8 cellular contexts compared by ENCODE assay signal in the genomic region with DNA sequence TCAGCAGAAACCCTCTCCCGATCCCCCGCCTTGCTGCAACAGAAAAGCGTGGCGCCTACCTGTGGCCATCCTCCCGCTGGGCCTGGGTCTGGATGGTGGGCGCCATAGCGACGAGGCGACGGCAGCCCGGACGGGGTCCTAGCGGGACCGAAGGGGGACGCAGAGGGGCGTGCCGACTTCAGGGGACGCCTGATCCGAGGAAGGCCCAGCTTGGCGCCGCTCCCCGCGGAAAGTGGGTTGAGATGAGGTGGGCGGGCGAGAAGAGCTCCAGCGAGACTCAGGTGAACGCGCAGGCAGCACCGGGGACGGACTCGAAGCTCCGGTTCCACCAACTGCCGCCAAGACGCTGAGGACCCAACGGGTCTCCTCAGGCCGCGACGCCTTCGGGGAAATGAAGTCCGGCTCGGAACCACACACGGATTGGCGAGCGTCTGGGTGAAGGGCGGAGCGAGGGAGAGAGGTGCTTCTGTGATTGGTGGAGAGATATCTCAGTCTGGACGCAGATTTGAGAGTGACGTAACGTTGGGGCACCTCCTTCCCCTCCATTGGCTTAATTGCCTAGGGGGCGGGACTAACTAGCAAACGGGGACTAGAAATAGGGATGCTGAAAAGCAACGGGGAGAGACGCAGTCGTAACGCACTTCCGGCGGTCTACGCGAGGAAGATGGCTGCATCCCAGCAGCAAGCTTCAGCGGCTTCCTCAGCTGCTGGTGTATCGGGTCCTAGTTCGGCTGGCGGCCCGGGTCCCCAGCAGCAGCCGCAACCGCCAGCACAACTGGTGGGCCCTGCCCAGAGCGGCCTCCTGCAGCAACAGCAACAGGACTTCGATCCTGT. TPM values are rescaled to one million over a fixed set of nuclear protein-coding genes. Genes with fewer than 3 reads are reported as not detected.
DNase-seq lines count a peak whose midpoint lies in the region; ATAC-seq and TF ChIP-seq lines count a peak whose summit lies in the region.

A gene with protein sequence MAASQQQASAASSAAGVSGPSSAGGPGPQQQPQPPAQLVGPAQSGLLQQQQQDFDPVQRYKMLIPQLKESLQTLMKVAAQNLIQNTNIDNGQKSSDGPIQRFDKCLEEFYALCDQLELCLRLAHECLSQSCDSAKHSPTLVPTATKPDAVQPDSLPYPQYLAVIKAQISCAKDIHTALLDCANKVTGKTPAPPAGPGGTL (plus strand): TSS at position 620 of the 834 bp plus-strand sequence. CDS start 45 bp downstream, at position 665.
A gene (minus strand): TSS at position 348 of the 834 bp plus-strand sequence. CDS start 242 bp downstream, at position 106.

- intact Hi-C loops in activated CD4-positive, alpha-beta memory T cell treated with anti-CD3 and anti-CD28 coated beads for 36 hours (cut with micrococcal nuclease): loop anchor here (1.0 to 2.0 kb wide), 5 partner anchors 21 to 54 kb away; a partner anchor contains a TSS
- intact Hi-C loops in dorsolateral prefrontal cortex (cut with DNase I): loop anchor here (2.0 to 5.0 kb wide), 2 partner anchors 48 to 56 kb away; a partner anchor contains a TSS

- peak in 1 of 2 donors; percentile 58 for TF ChIP-seq RAD21 in liver (IDR thresholded peaks at IDR 0.05)

- DNase-seq in CD4-positive, CD25-positive, alpha-beta regulatory T cell: peak; percentile 96 to 100 (median 99)
- DNase-seq in NCI-H82 treated with DMSO at 0.1 percent for 48 hours (lab: John Stamatoyannopoulos, UW; ENCODE audit: unreplicated experiment): peak; percentile 100
- peak; percentile 98 for DNase-seq in activated CD4-positive, alpha-beta memory T cell treated with anti-CD3 and anti-CD28 coated beads for 36 hours
- peak; percentile 88 to 99 (median 98) for DNase-seq in dorsolateral prefrontal cortex
- DNase-seq in stimulated activated CD4-positive, alpha-beta T cell treated with anti-CD3 and anti-CD28 coated beads, Interleukin-4, amount 100 ng/mL, for 24 hours: peak; percentile 97

- TF ChIP-seq CTCF in dorsolateral prefrontal cortex (IDR thresholded peaks at IDR 0.05 in 54 of 56, conservative IDR thresholded peaks at IDR 0.05 in 2 of 56; ENCODE audit: low read depth in 1 of 56, partially characterized antibody in 56 of 56): peak in 22 of 56 donors; percentile 2 to 52 (median 24)
- TF ChIP-seq CTCF in liver (IDR thresholded peaks at IDR 0.05; ENCODE audit: low read depth, low read length, missing input control): no peak

- CTCF ChIA-PET in activated CD4-positive, alpha-beta memory T cell treated with anti-CD3 and anti-CD28 coated beads for 36 hours (lab: Charles Lee): interaction anchor here (0.7 to 3.4 kb wide), 9 partner anchors 10 to 269 kb away, joined by 3 to 32 read pairs (median 5); a partner anchor contains a TSS

- under 1% methylated on average over 68 of the region's 68 CpGs for WGBS in liver

- H3K36me3 ChIP-seq in CD4-positive, CD25-positive, alpha-beta regulatory T cell (ENCODE audit: control insufficient read depth, insufficient read depth, low read length): peaks cover 50% of the 10 kb centered on the region
- H3K36me3 ChIP-seq in liver (ENCODE audit: control insufficient read depth in 4 of 4, insufficient read depth in 3 of 4, low read depth in 1 of 4, low read length in 3 of 4): peaks cover 5 to 40% (median 27%) of the 10 kb centered on the region in 4 donors

- H3K4me3 Mint-ChIP-seq in CD4-positive, CD25-positive, alpha-beta regulatory T cell: peak within 1 kb of the TSS; percentile 89 to 98 (median 98)
- H3K4me3 Mint-ChIP-seq in activated CD4-positive, alpha-beta memory T cell treated with anti-CD3 and anti-CD28 coated beads for 36 hours: peak within 1 kb of the TSS; percentile 95

- peak within 1 kb of the TSS; percentile 84 to 85 for H3K9ac ChIP-seq in liver (ENCODE audit: low read depth in 1 of 2, low read length in 2 of 2)

- peak within 1 kb of the TSS; percentile 99 for H3K27ac ChIP-seq in CD4-positive, CD25-positive, alpha-beta regulatory T cell (ENCODE audit: insufficient read depth, low read length, poor library complexity, severe bottlenecking)
- peak within 1 kb of the TSS; percentile 55 to 100 (median 97) for H3K27ac ChIP-seq in dorsolateral prefrontal cortex
- H3K27ac ChIP-seq in liver (ENCODE audit: low read depth in 1 of 2, low read length in 2 of 2): peak within 1 kb of the TSS; percentile 96 to 98

- H3K4me1 Mint-ChIP-seq in CD4-positive, CD25-positive, alpha-beta regulatory T cell: peaks cover 0 to 40% (median 23%) of the 10 kb centered on the region in 4 donors
- H3K4me1 Mint-ChIP-seq in activated CD4-positive, alpha-beta memory T cell treated with anti-CD3 and anti-CD28 coated beads for 36 hours (ENCODE audit: low read depth): peaks cover 40% of the 10 kb centered on the region

- H3K27me3 Mint-ChIP-seq in CD4-positive, CD25-positive, alpha-beta regulatory T cell: no peaks in the 10 kb centered on the region
- H3K27me3 Mint-ChIP-seq in activated CD4-positive, alpha-beta memory T cell treated with anti-CD3 and anti-CD28 coated beads for 36 hours: no peaks in the 10 kb centered on the region

- peaks cover 42% of the 10 kb centered on the region for H3K36me3 Mint-ChIP-seq in CD4-positive, CD25-positive, alpha-beta regulatory T cell
- peaks cover 35% of the 10 kb centered on the region for H3K36me3 Mint-ChIP-seq in activated CD4-positive, alpha-beta memory T cell treated with anti-CD3 and anti-CD28 coated beads for 36 hours

- H3K27ac Mint-ChIP-seq in CD4-positive, CD25-positive, alpha-beta regulatory T cell: peak within 1 kb of the TSS; percentile 98 to 100 (median 99)
- H3K27ac Mint-ChIP-seq in activated CD4-positive, alpha-beta memory T cell treated with anti-CD3 and anti-CD28 coated beads for 36 hours: peak within 1 kb of the TSS; percentile 99

- H3K4me1 ChIP-seq in CD4-positive, CD25-positive, alpha-beta regulatory T cell (ENCODE audit: control insufficient read depth, insufficient read depth, low read length, poor library complexity, severe bottlenecking): peaks cover 22% of the 10 kb centered on the region
- peaks cover 3 to 21% (median 15%) of the 10 kb centered on the region in 4 donors for H3K4me1 ChIP-seq in liver (ENCODE audit: control insufficient read depth in 4 of 4, insufficient read depth in 4 of 4, low read length in 3 of 4)

- ATAC-seq in CD4-positive, CD25-positive, alpha-beta regulatory T cell (ENCODE audit: low read depth in 2 of 2): peak; percentile 94 to 95
- ATAC-seq in GM19438 (IDR thresholded peaks at IDR 0.05; ENCODE audit: low read depth, unreplicated experiment): peak; percentile 88
- ATAC-seq in HG03575 (IDR thresholded peaks at IDR 0.05; ENCODE audit: extremely low read depth, insufficient number of reproducible peaks, low FRiP score, unreplicated experiment): peak; percentile 80

- peak within 1 kb of the TSS; percentile 91 for H3K4me3 ChIP-seq in CD4-positive, CD25-positive, alpha-beta regulatory T cell (ENCODE audit: low read depth, low read length)
- peak within 1 kb of the TSS; percentile 77 to 100 (median 96) for H3K4me3 ChIP-seq in dorsolateral prefrontal cortex
- peak within 1 kb of the TSS; percentile 86 to 96 (median 88) for H3K4me3 ChIP-seq in liver (ENCODE audit: low read depth in 1 of 3, low read length in 3 of 3)

- no peaks in the 10 kb centered on the region for H3K9me3 Mint-ChIP-seq in CD4-positive, CD25-positive, alpha-beta regulatory T cell
- no peaks in the 10 kb centered on the region for H3K9me3 Mint-ChIP-seq in activated CD4-positive, alpha-beta memory T cell treated with anti-CD3 and anti-CD28 coated beads for 36 hours

- no peaks in the 10 kb centered on the region for H3K9me3 ChIP-seq in CD4-positive, CD25-positive, alpha-beta regulatory T cell (ENCODE audit: control insufficient read depth in 2 of 2, low read length in 2 of 2)
- H3K9me3 ChIP-seq in liver (ENCODE audit: control insufficient read depth in 4 of 4, low read length in 3 of 4): no peaks in the 10 kb centered on the region

- no peaks in the 10 kb centered on the region for H3K27me3 ChIP-seq in CD4-positive, CD25-positive, alpha-beta regulatory T cell (ENCODE audit: control insufficient read depth, insufficient read depth, low read length)
- no peaks in the 10 kb centered on the region for H3K27me3 ChIP-seq in dorsolateral prefrontal cortex
- H3K27me3 ChIP-seq in liver (ENCODE audit: control insufficient read depth in 4 of 4, insufficient read depth in 4 of 4, low read length in 3 of 4): no peaks in the 10 kb centered on the region

- POLR2A ChIA-PET in activated CD4-positive, alpha-beta memory T cell treated with anti-CD3 and anti-CD28 coated beads for 36 hours (lab: Charles Lee): interaction anchor here (0.7 to 2.3 kb wide), 13 partner anchors 10 to 542 kb away, joined by 3 to 32 read pairs (median 6); a partner anchor contains a TSS

TF ChIP-seq in liver, 16 proteins besides CTCF, POLR2A, EP300 and RAD21 (continues in another document):
- TF ChIP-seq HNF4A (conservative IDR thresholded peaks at IDR 0.05) (peak in 1 of 2 donors; percentile 43), SP1 (IDR thresholded peaks at IDR 0.05) (peak; percentile 93), NR2F2 (IDR thresholded peaks at IDR 0.05) (no peak), FOXA1 (IDR thresholded peaks at IDR 0.05) (no peak)
- TF ChIP-seq, protein P1, sequence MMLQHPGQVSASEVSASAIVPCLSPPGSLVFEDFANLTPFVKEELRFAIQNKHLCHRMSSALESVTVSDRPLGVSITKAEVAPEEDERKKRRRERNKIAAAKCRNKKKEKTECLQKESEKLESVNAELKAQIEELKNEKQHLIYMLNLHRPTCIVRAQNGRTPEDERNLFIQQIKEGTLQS (IDR thresholded peaks at IDR 0.05): peak; percentile 71

RNA-seq across cellular contexts. Expression of the first gene that starts in this region (rescaled TPM):
- total RNA-seq in CD4-positive, CD25-positive, alpha-beta regulatory T cell: 65.6 TPM
- 10 to 100 TPM; 53.6 to 61.4 (median 57.9) TPM for polyA plus RNA-seq in CD4-positive, CD25-positive, alpha-beta regulatory T cell
- total RNA-seq in activated CD4-positive, alpha-beta memory T cell treated with anti-CD3 and anti-CD28 coated beads for 36 hours: 10 to 100 TPM; 22.2 to 26.9 TPM
- total RNA-seq in dorsolateral prefrontal cortex: 10 to 100 TPM; 41.8 to 99.7 (median 69.9) TPM
- total RNA-seq in liver: 10 to 100 TPM; 11.0 to 13.8 TPM
- polyA plus RNA-seq in liver: 10 to 100 TPM; 21.0 to 24.2 TPM

RNA-seq across cellular contexts. Expression of the second gene that starts in this region (rescaled TPM):
- 138 TPM for total RNA-seq in CD4-positive, CD25-positive, alpha-beta regulatory T cell
- polyA plus RNA-seq in CD4-positive, CD25-positive, alpha-beta regulatory T cell: 10 to 100 TPM; 35.0 to 46.7 (median 39.0) TPM
- 10 to 100 TPM; 41.6 to 43.8 TPM for total RNA-seq in activated CD4-positive, alpha-beta memory T cell treated with anti-CD3 and anti-CD28 coated beads for 36 hours
- total RNA-seq in dorsolateral prefrontal cortex (10 to 100 TPM; 33.5 to 65.7 (median 46.2) TPM), liver (10 to 100 TPM; 13.7 to 16.7 TPM)
- 10 to 100 TPM; 21.2 to 29.4 TPM for polyA plus RNA-seq in liver

Comparison
In these comparisons a context has a peak if more than half of its experiments do, and no peak if none do; other contexts are left out.
1. Peak in every context shown above with its lines: DNase-seq, ATAC-seq, H3K4me3 ChIP-seq and H3K27ac ChIP-seq.